ENCODE assay signal across 9 cellular contexts in genomic region chr18:13800505-13801259, GRCh38.
A peak's percentile ranks its signal among the peaks of the same experiment; 100 is the strongest.
DNase-seq lines count a peak whose midpoint lies in the region; ATAC-seq and FAIRE-seq lines count a peak whose summit lies in the region.
"Had no signal": no experiment of that assay in that cellular context is flagged by ENCODE, and none has a peak within 500 bp of the region (broad histone marks: within the 10 kb centered on the region; RNA-seq: fewer than 3 reads in every experiment).

No MANE protein-coding gene starts in this region.

- H3K9me3 Mint-ChIP-seq in T-helper 2 cell treated with Interferon-gamma antibody and Interleukin-4, amounts not matched to agents 5 μg/mL and 100 μg/mL, for 36 hours: no peaks in the 10 kb centered on the region
- H3K9me3 Mint-ChIP-seq: activated B cell treated with CpG ODN at 0.5 μM for 24 hours had no signal

- peak overlapping the region; percentile 51 for H3K4me3 Mint-ChIP-seq in T-helper 2 cell treated with Interferon-gamma antibody and Interleukin-4, amounts not matched to agents 5 μg/mL and 100 μg/mL, for 36 hours
- H3K4me3 Mint-ChIP-seq: activated B cell treated with CpG ODN at 0.5 μM for 24 hours had no signal

- no peak for ATAC-seq in GM18498 (IDR thresholded peaks at IDR 0.05; ENCODE audit: unreplicated experiment)

- H3K27me3 Mint-ChIP-seq in T-helper 2 cell treated with Interferon-gamma antibody and Interleukin-4, amounts not matched to agents 5 μg/mL and 100 μg/mL, for 36 hours (ENCODE audit: low read depth): peaks cover 54% of the 10 kb centered on the region

- no peak overlapping the region for H3K27ac Mint-ChIP-seq in T-helper 2 cell treated with Interferon-gamma antibody and Interleukin-4, amounts not matched to agents 5 μg/mL and 100 μg/mL, for 36 hours
- H3K27ac Mint-ChIP-seq: activated B cell treated with CpG ODN at 0.5 μM for 24 hours had no signal

- H3K36me3 Mint-ChIP-seq in T-helper 2 cell treated with Interferon-gamma antibody and Interleukin-4, amounts not matched to agents 5 μg/mL and 100 μg/mL, for 36 hours (ENCODE audit: low read depth): no peaks in the 10 kb centered on the region

- DNase-seq in EL: peak; percentile 55
- DNase-seq in HTR-8/SVneo (ENCODE audit: insufficient read length, low spot score): peak; percentile 57
- DNase-seq in T-helper 2 cell treated with Interferon-gamma antibody and Interleukin-4, amounts not matched to agents 5 μg/mL and 100 μg/mL, for 36 hours (ENCODE audit: low spot score): peak; percentile 40
- DNase-seq in caudate nucleus (lab: John Stamatoyannopoulos, UW): peak in 54 of 61 donors; percentile 8 to 81 (median 41)
- DNase-seq in kidney glomerular epithelial cell (lab: John Stamatoyannopoulos, UW): peak; percentile 41
- DNase-seq in stimulated activated CD4-positive, alpha-beta T cell treated with anti-CD3 and anti-CD28 coated beads, Interleukin-2, amount 100 ng/mL, for 48 hours: peak; percentile 28 to 44
- DNase-seq in SKM-1 treated with dmso at 0.1 percent for 144 hours (lab: John Stamatoyannopoulos, UW; ENCODE audit: unreplicated experiment): no peak
- DNase-seq: activated B cell treated with CpG ODN at 0.5 μM for 24 hours had no signal

- H3K4me1 Mint-ChIP-seq in T-helper 2 cell treated with Interferon-gamma antibody and Interleukin-4, amounts not matched to agents 5 μg/mL and 100 μg/mL, for 36 hours (ENCODE audit: low read depth): peaks cover 3% of the 10 kb centered on the region

- H3K27ac ChIP-seq in caudate nucleus (ENCODE audit: low read depth, low read length): no peak overlapping the region

- no peak for FAIRE-seq in HTR-8/SVneo (lab: Jason Lieb, UNC)
